Comparison of ENCODE assay signal across 15 cellular contexts in genomic region chr4:2510351-2511259, GRCh38. TPM values are rescaled to one million over a fixed set of nuclear protein-coding genes. Genes with fewer than 3 reads are reported as not detected.
DNase-seq lines count a peak whose midpoint lies in the region; ATAC-seq and TF ChIP-seq lines count a peak whose summit lies in the region.
"Had no signal": no experiment of that assay in that cellular context is flagged by ENCODE, and none has a peak within 500 bp of the region (broad histone marks: within the 10 kb centered on the region; RNA-seq: fewer than 3 reads in every experiment).

No MANE protein-coding gene starts in this region.

- peak; percentile 6 for DNase-seq in AG20443 (ENCODE audit: low spot score)
- DNase-seq in CD8-positive, alpha-beta memory T cell: no peak
- no peak for DNase-seq in naive B cell
- DNase-seq in ascending aorta (ENCODE audit: low spot score in 2 of 2): no peak
- no peak for DNase-seq in GDM1 (lab: John Stamatoyannopoulos, UW)
- DNase-seq in Kasumi-1 (lab: John Stamatoyannopoulos, UW): no peak
- DNase-seq: activated CD4-positive, alpha-beta T cell treated with anti-CD3 and anti-CD28 coated beads for 1 hour; amniotic stem cell; cerebellar nuclear complex; left colon; midbrain; NCI-H1105; right lobe of liver had no signal

- POLR2A ChIA-PET in CD8-positive, alpha-beta memory T cell (lab: Charles Lee): interaction anchor here (1.5 kb wide), 1 partner anchor 42 kb away, joined by 3 read pairs; the partner anchor contains the start of gene RNF4

- peak overlapping the region in 2 of 7 donors; percentile 17 to 70 for H3K4me3 Mint-ChIP-seq in CD8-positive, alpha-beta memory T cell
- H3K4me3 Mint-ChIP-seq in activated naive CD8-positive, alpha-beta T cell: no peak overlapping the region
- no peak overlapping the region for H3K4me3 Mint-ChIP-seq in naive B cell

- ATAC-seq in naive B cell (ENCODE audit: low read depth in 2 of 2): peak in 1 of 2 donors; percentile 9
- ATAC-seq in GM21381 (IDR thresholded peaks at IDR 0.05; ENCODE audit: unreplicated experiment): no peak
- ATAC-seq: right lobe of liver had no signal

- H3K9me3 ChIP-seq in CD8-positive, alpha-beta memory T cell (ENCODE audit: low read length): no peaks in the 10 kb centered on the region
- H3K9me3 ChIP-seq in ascending aorta: no peaks in the 10 kb centered on the region
- H3K9me3 ChIP-seq: right lobe of liver had no signal

- no peaks in the 10 kb centered on the region for H3K27me3 Mint-ChIP-seq in CD8-positive, alpha-beta memory T cell
- no peaks in the 10 kb centered on the region for H3K27me3 Mint-ChIP-seq in activated naive CD8-positive, alpha-beta T cell
- H3K27me3 Mint-ChIP-seq in naive B cell: no peaks in the 10 kb centered on the region

- peaks cover 13% of the 10 kb centered on the region for H3K4me1 ChIP-seq in CD8-positive, alpha-beta memory T cell (ENCODE audit: insufficient read depth, low read length)
- no peaks in the 10 kb centered on the region for H3K4me1 ChIP-seq in ascending aorta

- no peaks in the 10 kb centered on the region for H3K9me3 Mint-ChIP-seq in CD8-positive, alpha-beta memory T cell
- H3K9me3 Mint-ChIP-seq in activated naive CD8-positive, alpha-beta T cell (ENCODE audit: low read depth): no peaks in the 10 kb centered on the region
- H3K9me3 Mint-ChIP-seq in naive B cell: no peaks in the 10 kb centered on the region

- TF ChIP-seq CTCF in ascending aorta (IDR thresholded peaks at IDR 0.05): no peak

- peak overlapping the region; percentile 52 to 91 (median 84) for H3K27ac Mint-ChIP-seq in CD8-positive, alpha-beta memory T cell
- H3K27ac Mint-ChIP-seq in activated naive CD8-positive, alpha-beta T cell: peak overlapping the region; percentile 30
- peak overlapping the region in 5 of 6 donors; percentile 21 to 90 (median 61) for H3K27ac Mint-ChIP-seq in naive B cell

- CTCF ChIA-PET in CD8-positive, alpha-beta memory T cell (lab: Charles Lee): no interaction called here

- H3K4me1 Mint-ChIP-seq in CD8-positive, alpha-beta memory T cell: peaks cover 29 to 41% (median 29%) of the 10 kb centered on the region in 3 donors
- H3K4me1 Mint-ChIP-seq in activated naive CD8-positive, alpha-beta T cell (ENCODE audit: low read depth): peaks cover 6% of the 10 kb centered on the region
- H3K4me1 Mint-ChIP-seq in naive B cell: peaks cover 21 to 36% (median 31%) of the 10 kb centered on the region in 3 donors

- no peaks in the 10 kb centered on the region for H3K27me3 ChIP-seq in CD8-positive, alpha-beta memory T cell (ENCODE audit: insufficient read depth, low read length, poor library complexity, severe bottlenecking)
- no peaks in the 10 kb centered on the region for H3K27me3 ChIP-seq in ascending aorta
- H3K27me3 ChIP-seq: right lobe of liver had no signal

- H3K36me3 Mint-ChIP-seq in CD8-positive, alpha-beta memory T cell: peaks cover 6 to 82% (median 6%) of the 10 kb centered on the region in 3 donors
- H3K36me3 Mint-ChIP-seq in activated naive CD8-positive, alpha-beta T cell: no peaks in the 10 kb centered on the region
- peaks cover 5 to 14% of the 10 kb centered on the region in 2 donors for H3K36me3 Mint-ChIP-seq in naive B cell

- peaks cover 50% of the 10 kb centered on the region for H3K36me3 ChIP-seq in CD8-positive, alpha-beta memory T cell (ENCODE audit: insufficient read depth, low read length)
- H3K36me3 ChIP-seq in ascending aorta: peaks cover 45 to 70% of the 10 kb centered on the region in 2 donors

- no peak overlapping the region for H3K4me3 ChIP-seq in CD8-positive, alpha-beta memory T cell (ENCODE audit: low read length)
- no peak overlapping the region for H3K4me3 ChIP-seq in ascending aorta
- H3K4me3 ChIP-seq: right lobe of liver had no signal

- H3K27ac ChIP-seq in CD8-positive, alpha-beta memory T cell (ENCODE audit: low read depth, low read length): no peak overlapping the region
- no peak overlapping the region for H3K27ac ChIP-seq in ascending aorta
- H3K27ac ChIP-seq: right lobe of liver had no signal

- intact Hi-C loops in ascending aorta (cut with DNase I): no loop called here

RNA-seq across cellular contexts. Expression of gene FAM193A, which starts 25.8 kb away (rescaled TPM):
- total RNA-seq in CD8-positive, alpha-beta memory T cell: 10 to 100 TPM; 25.8 to 26.9 TPM
- 4.9 TPM for polyA plus RNA-seq in CD8-positive, alpha-beta memory T cell
- polyA plus RNA-seq in naive B cell (ENCODE audit: low read depth in 6 of 6): 1 to 10 TPM; 1.5 to 5.9 (median 2.2) TPM
- 30.9 TPM for total RNA-seq in ascending aorta

RNA-seq across cellular contexts. Expression of gene RNF4, which starts 41.7 kb away (rescaled TPM):
- 10 to 100 TPM; 95.4 to 98.1 TPM for total RNA-seq in CD8-positive, alpha-beta memory T cell
- polyA plus RNA-seq in CD8-positive, alpha-beta memory T cell: 94.8 TPM
- 10 to 100 TPM; 48.9 to 87.9 (median 64.8) TPM for polyA plus RNA-seq in naive B cell (ENCODE audit: low read depth in 6 of 6)
- 19.3 TPM for total RNA-seq in ascending aorta

Comparison
In these comparisons a context has a peak if more than half of its experiments do, and no peak if none do; other contexts are left out.
1. H3K27ac Mint-ChIP-seq: peak in every context shown above with its lines; median percentile 84 in CD8-positive, alpha-beta memory T cell; 61 in naive B cell; 30 in activated naive CD8-positive, alpha-beta T cell.